Comparison of ENCODE assay signal across 8 cellular contexts in genomic region chr5:52987711-52988329, GRCh38. TPM values are rescaled to one million over a fixed set of nuclear protein-coding genes. Genes with fewer than 3 reads are reported as not detected.
DNase-seq lines count a peak whose midpoint lies in the region; ATAC-seq, FAIRE-seq and TF ChIP-seq lines count a peak whose summit lies in the region.

No MANE protein-coding gene starts in this region.

- peaks cover 3% of the 10 kb centered on the region for H3K9me3 Mint-ChIP-seq in neural crest cell

- peaks cover 4% of the 10 kb centered on the region for H3K36me3 Mint-ChIP-seq in neural crest cell (ENCODE audit: low read depth)

- H3K4me3 ChIP-seq in bronchial epithelial cell (ENCODE audit: low read depth, low read length) = no peak overlapping the region

- H3K4me1 Mint-ChIP-seq in neural crest cell = peaks cover 11% of the 10 kb centered on the region

- H3K27ac Mint-ChIP-seq in neural crest cell (ENCODE audit: unreplicated experiment) = no peak overlapping the region

- H3K27me3 Mint-ChIP-seq in neural crest cell (ENCODE audit: low read depth) = peaks cover 73% of the 10 kb centered on the region

- peak overlapping the region; percentile 78 for H3K4me3 Mint-ChIP-seq in neural crest cell

- no peak for ATAC-seq in GM18861 (IDR thresholded peaks at IDR 0.05; ENCODE audit: unreplicated experiment)

- no peaks in the 10 kb centered on the region for H3K27me3 ChIP-seq in bronchial epithelial cell (ENCODE audit: control insufficient read depth, insufficient read depth, low read length)

- no peaks in the 10 kb centered on the region for H3K36me3 ChIP-seq in bronchial epithelial cell (ENCODE audit: control insufficient read depth, insufficient read depth, low read length)

- TF ChIP-seq CTCF in bronchial epithelial cell (IDR thresholded peaks at IDR 0.05; ENCODE audit: insufficient read depth, low read length, severe bottlenecking) (no peak), neural crest cell (conservative IDR thresholded peaks at IDR 0.05) (no peak)

- no peak for FAIRE-seq in bronchial epithelial cell (lab: Jason Lieb, UNC)

- DNase-seq in DMS53 treated with DMSO at 0.1 percent for 48 hours (lab: John Stamatoyannopoulos, UW; ENCODE audit: unreplicated experiment) (peak; percentile 11), NCI-H226 (peak; percentile 71), bronchial epithelial cell (ENCODE audit: low read depth) (peak; percentile 99), neural crest cell (ENCODE audit: low read depth, low spot score) (no peak), NCI-H2107 treated with DMSO at 0.1 percent for 48 hours (lab: John Stamatoyannopoulos, UW; ENCODE audit: unreplicated experiment) (no peak), RPMI8226 (no peak), CD1c-positive myeloid dendritic cell (ENCODE audit: extremely low spot score) (no peak)

RNA-seq across cellular contexts. Expression of gene ITGA2, which starts 1.3 kb away (rescaled TPM):
- total RNA-seq in bronchial epithelial cell (16.1 and 35.0 TPM in 2 replicates), neural crest cell (1.7 and 2.0 TPM in 2 replicates)

Comparison
In these comparisons a context has a peak if more than half of its experiments do, and no peak if none do; other contexts are left out.
1. DNase-seq: peak in DMS53 treated with DMSO at 0.1 percent for 48 hours (single experiment), NCI-H226 (single experiment) and bronchial epithelial cell (single experiment); none in neural crest cell (single experiment), NCI-H2107 treated with DMSO at 0.1 percent for 48 hours (single experiment), RPMI8226 (single experiment) and CD1c-positive myeloid dendritic cell (single experiment).